1 cellular context compared by ENCODE assay signal in the genomic region with DNA sequence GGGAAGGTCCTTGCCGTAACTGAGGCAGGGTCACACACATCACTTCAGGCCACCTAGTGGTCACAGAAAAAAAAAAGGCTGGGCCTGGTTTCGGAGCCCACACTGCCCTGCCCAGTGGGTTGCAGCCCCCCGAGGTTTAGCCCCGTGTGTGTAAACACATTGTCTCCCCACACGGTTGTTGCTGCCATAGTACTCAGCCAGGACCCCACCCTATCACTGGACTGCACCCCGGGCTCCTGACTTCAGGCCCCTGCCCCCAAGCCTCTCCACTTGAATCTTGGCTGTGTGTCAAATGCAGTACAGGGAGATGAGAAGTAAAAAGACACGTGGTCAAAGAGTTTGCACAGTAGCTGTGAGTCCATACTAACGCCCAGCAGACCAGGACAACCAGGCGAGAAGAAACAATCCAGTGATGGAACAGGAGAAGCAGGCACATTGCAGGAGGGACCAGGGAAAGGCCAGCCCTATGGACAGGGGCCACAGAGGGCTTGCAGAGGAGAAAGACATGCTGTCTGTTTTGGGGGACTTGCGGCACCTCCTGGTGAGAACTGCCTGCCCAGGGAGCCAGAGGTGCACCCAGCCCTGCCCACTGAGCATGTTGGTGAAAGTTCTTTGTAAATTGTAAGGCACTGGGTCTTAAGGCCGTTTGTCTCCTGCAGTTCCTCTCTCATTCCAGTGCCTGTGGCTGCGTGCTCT.
TF ChIP-seq lines count a peak whose summit lies in the region.

No MANE protein-coding gene starts in this region.

TF ChIP-seq in GM12878, 131 proteins besides CTCF, POLR2A, EP300 and RAD21 (continued from another document):
- TF ChIP-seq, protein P1, sequence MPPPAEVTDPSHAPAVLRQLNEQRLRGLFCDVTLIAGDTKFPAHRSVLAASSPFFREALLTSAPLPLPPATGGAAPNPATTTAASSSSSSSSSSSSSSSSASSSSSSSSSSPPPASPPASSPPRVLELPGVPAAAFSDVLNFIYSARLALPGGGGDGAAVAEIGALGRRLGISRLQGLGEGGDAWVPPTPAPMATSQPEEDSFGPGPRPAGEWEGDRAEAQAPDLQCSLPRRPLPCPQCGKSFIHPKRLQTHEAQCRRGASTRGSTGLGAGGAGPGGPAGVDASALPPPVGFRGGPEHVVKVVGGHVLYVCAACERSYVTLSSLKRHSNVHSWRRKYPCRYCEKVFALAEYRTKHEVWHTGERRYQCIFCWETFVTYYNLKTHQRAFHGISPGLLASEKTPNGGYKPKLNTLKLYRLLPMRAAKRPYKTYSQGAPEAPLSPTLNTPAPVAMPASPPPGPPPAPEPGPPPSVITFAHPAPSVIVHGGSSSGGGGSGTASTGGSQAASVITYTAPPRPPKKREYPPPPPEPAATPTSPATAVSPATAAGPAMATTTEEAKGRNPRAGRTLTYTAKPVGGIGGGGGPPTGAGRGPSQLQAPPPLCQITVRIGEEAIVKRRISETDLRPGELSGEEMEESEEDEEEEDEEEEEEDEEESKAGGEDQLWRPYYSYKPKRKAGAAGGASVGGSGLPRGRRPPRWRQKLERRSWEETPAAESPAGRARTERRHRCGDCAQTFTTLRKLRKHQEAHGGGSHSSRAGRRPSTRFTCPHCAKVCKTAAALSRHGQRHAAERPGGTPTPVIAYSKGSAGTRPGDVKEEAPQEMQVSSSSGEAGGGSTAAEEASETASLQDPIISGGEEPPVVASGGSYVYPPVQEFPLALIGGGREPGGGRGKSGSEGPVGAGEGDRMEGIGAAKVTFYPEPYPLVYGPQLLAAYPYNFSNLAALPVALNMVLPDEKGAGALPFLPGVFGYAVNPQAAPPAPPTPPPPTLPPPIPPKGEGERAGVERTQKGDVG (CRISPR knock-in tag; IDR thresholded peaks at IDR 0.05): no peak
- no peak for TF ChIP-seq EGR1 (IDR thresholded peaks at IDR 0.05; ENCODE audit: borderline replicate concordance in 1 of 2, low read depth in 2 of 2, low read length in 2 of 2)
- TF ChIP-seq ZZZ3 (IDR thresholded peaks at IDR 0.05; ENCODE audit: control insufficient read depth, insufficient read length, low read depth): no peak
- TF ChIP-seq NBN (IDR thresholded peaks at IDR 0.05): no peak
TF ChIP-seq in GM12878: peak in this region for 0.
